ENCODE assay signal across 20 cellular contexts in the genomic region with DNA sequence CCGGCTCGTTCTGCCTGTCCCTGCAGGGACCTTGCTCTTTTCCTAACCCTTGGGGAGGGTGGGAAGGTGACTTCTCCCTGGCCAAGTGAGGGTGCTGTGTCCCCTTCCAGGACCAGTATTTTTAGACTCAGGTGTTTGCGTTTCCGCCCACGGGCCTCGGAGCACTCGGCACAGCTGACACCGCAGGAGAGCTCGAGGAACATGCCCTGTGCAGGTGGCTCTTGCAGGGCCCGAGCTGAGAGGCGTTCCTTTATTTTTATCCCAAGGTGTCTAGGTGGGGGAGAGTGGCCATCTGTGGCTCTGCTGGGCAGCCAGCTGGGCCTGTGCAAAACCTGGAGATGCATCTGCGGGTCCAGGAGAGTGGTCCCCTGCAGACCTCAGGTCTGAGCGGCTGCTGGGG. TPM values are rescaled to one million over a fixed set of nuclear protein-coding genes. Genes with fewer than 3 reads are reported as not detected.
DNase-seq lines count a peak whose midpoint lies in the region; ATAC-seq, FAIRE-seq and TF ChIP-seq lines count a peak whose summit lies in the region.
"Had no signal": no experiment of that assay in that cellular context is flagged by ENCODE, and none has a peak within 500 bp of the region (broad histone marks: within the 10 kb centered on the region; RNA-seq: fewer than 3 reads in every experiment).

No MANE protein-coding gene starts in this region.

- TF ChIP-seq POLR2A in body of pancreas (IDR thresholded peaks at IDR 0.05): no peak

- ATAC-seq in body of pancreas (peak; percentile 21), pancreas (peak in 3 of 4 donors; percentile 23 to 58 (median 33)), GM18909 (IDR thresholded peaks at IDR 0.05; ENCODE audit: poor library complexity, unreplicated experiment) (no peak)

- H3K27ac ChIP-seq in body of pancreas (no peak overlapping the region), pancreas (no peak overlapping the region)
- H3K27ac ChIP-seq: KMS-11 had no signal

- H3K9me3 ChIP-seq in body of pancreas: no peaks in the 10 kb centered on the region
- H3K9me3 ChIP-seq in pancreas: no peaks in the 10 kb centered on the region
- H3K9me3 ChIP-seq: BE2C had no signal

- H3K27me3 ChIP-seq in body of pancreas: no peaks in the 10 kb centered on the region
- no peaks in the 10 kb centered on the region for H3K27me3 ChIP-seq in pancreas
- H3K27me3 ChIP-seq: BE2C had no signal

- intact Hi-C loops in body of pancreas (cut with DNase I): no loop called here
- intact Hi-C loops in pancreas (cut with DNase I): no loop called here

- TF ChIP-seq CTCF in body of pancreas (IDR thresholded peaks at IDR 0.05) (no peak), pancreas (IDR thresholded peaks at IDR 0.05) (no peak)

- H3K4me1 ChIP-seq in body of pancreas (no peaks in the 10 kb centered on the region), pancreas (no peaks in the 10 kb centered on the region)
- H3K4me1 ChIP-seq: BE2C had no signal

- H3K36me3 ChIP-seq in body of pancreas (replicated peaks in 1 of 2; ENCODE audit: insufficient read depth in 1 of 2, low read depth in 2 of 2): no peaks in the 10 kb centered on the region
- H3K36me3 ChIP-seq in pancreas: no peaks in the 10 kb centered on the region
- H3K36me3 ChIP-seq: BE2C had no signal

- in situ Hi-C loops in G401 (cut with HindIII; ENCODE audit: low sequenced_read_pairs): no loop called here

- FAIRE-seq in pancreas (lab: Jason Lieb, UNC): no peak

- WGBS in body of pancreas, 2 donors: 38% methylated on average over 13 of the region's 13 CpGs; no CpG with 5 or more reads in 1 of the 2 donors
- 30 to 31% methylated on average over 12 to 13 of the region's 13 CpGs for WGBS in pancreas, 2 donors

- DNase-seq in G401 (ENCODE audit: low spot score): peak; percentile 85
- peak; percentile 7 for DNase-seq in NCI-H345 (lab: John Stamatoyannopoulos, UW)
- DNase-seq in body of pancreas: peak in 2 of 4 donors; percentile 31 to 40
- DNase-seq in pancreas: peak in 1 of 6 donors; percentile 12
- DNase-seq in ecto neural progenitor cell (ENCODE audit: low spot score): no peak
- no peak for DNase-seq in amygdala (lab: John Stamatoyannopoulos, UW)
- DNase-seq: BE2C; CD4-positive, CD25-positive, alpha-beta regulatory T cell; DMS79; HCEC 1CT; IMR-90; MV-4-11; NCI-H1930; NCI-H2171; NCI-H446; NCI-H526; SHP77 had no signal

- H3K4me3 ChIP-seq in body of pancreas: no peak overlapping the region
- H3K4me3 ChIP-seq in pancreas: no peak overlapping the region

RNA-seq across cellular contexts. Expression of gene PLCH2, which starts 16.0 kb away (rescaled TPM):
- total RNA-seq in G401 (2014; rRNA removed; shearing (Covaris generic)): 0.06 and 0.20 TPM in 2 replicates
- total RNA-seq in body of pancreas: 10 to 100 TPM in 1 of 2 donors, 1 to 10 TPM in 1; 5.7 to 27.4 TPM
- total RNA-seq in pancreas: 1 to 10 TPM in 5 of 6 donors, under 1 TPM in 1; 0.79 to 4.0 (median 3.0) TPM
- 100 to 1,000 TPM in 1 of 2 donors, 10 to 100 TPM in 1; 86.4 to 163 TPM for polyA plus RNA-seq in pancreas
- total RNA-seq: A673 had no signal

RNA-seq across cellular contexts. Expression of gene PANK4, which starts 34.3 kb away (rescaled TPM):
- total RNA-seq in G401 (2014; rRNA removed; shearing (Covaris generic)): 32.9 and 45.4 TPM in 2 replicates
- total RNA-seq in body of pancreas: 10 to 100 TPM; 13.7 to 31.3 TPM
- total RNA-seq in pancreas: 10 to 100 TPM in 2 of 6 donors, 1 to 10 TPM in 4; 9.7 to 17.1 (median 10.0) TPM
- 10 to 100 TPM; 20.7 to 26.4 TPM for polyA plus RNA-seq in pancreas

RNA-seq across cellular contexts. Expression of gene HES5, which starts 38.0 kb away (rescaled TPM):
- not detected in 2 replicates for total RNA-seq in G401 (2014; rRNA removed; shearing (Covaris generic))
- total RNA-seq in body of pancreas (not detected), pancreas (under 1 TPM in 3 of 6 donors, not detected in 3; 0.12 to 0.25 (median 0.19) TPM)
- under 1 TPM in 1 of 2 donors, not detected in 1; 0.07 TPM for polyA plus RNA-seq in pancreas
- total RNA-seq: A673; CD4-positive, CD25-positive, alpha-beta regulatory T cell; IMR-90 had no signal
- polyA plus RNA-seq: CD4-positive, CD25-positive, alpha-beta regulatory T cell; IMR-90 had no signal

Comparison
In these comparisons a context has a peak if more than half of its experiments do, and no peak if none do; other contexts are left out.
1. DNase-seq: peak in G401 (single experiment) and NCI-H345 (single experiment); none in ecto neural progenitor cell (single experiment) and amygdala (0 of 56).